8 cellular contexts compared by ENCODE assay signal in genomic region chrX:119482497-119483480, GRCh38. TPM values are rescaled to one million over a fixed set of nuclear protein-coding genes. Genes with fewer than 3 reads are reported as not detected.
DNase-seq lines count a peak whose midpoint lies in the region; ATAC-seq and TF ChIP-seq lines count a peak whose summit lies in the region.

No MANE protein-coding gene starts in this region.

- peak; percentile 52 to 64 (median 60) for DNase-seq in CD4-positive, alpha-beta memory T cell
- DNase-seq in SKM-1 treated with dmso at 0.1 percent for 144 hours (lab: John Stamatoyannopoulos, UW; ENCODE audit: unreplicated experiment) (peak; percentile 66), left ventricle myocardium superior (peak; percentile 81), retinal pigment epithelial cell (ENCODE audit: low read depth) (no peak), epidermal melanocyte (ENCODE audit: insufficient read length, low spot score) (no peak)
- peak; percentile 74 for DNase-seq in activated naive CD8-positive, alpha-beta T cell treated with anti-CD3 and anti-CD28 coated beads, Interleukin-2, amount 50 U/mL, for 24 hours

- CTCF ChIA-PET in CD4-positive, alpha-beta memory T cell (lab: Charles Lee; ENCODE audit: partially characterized antibody) = interaction anchor here (0.7 to 7.5 kb wide), 17 partner anchors 9 to 447 kb away, joined by 3 to 56 read pairs (median 4); partner anchors contain the start of genes RPL39, SLC25A5, SOWAHD and UBE2A

- H3K4me1 Mint-ChIP-seq in CD4-positive, alpha-beta memory T cell = peaks cover 1 to 10% (median 7%) of the 10 kb centered on the region in 4 donors
- H3K4me1 Mint-ChIP-seq in activated naive CD8-positive, alpha-beta T cell treated with anti-CD3 and anti-CD28 coated beads, Interleukin-2, amount 50 U/mL, for 24 hours = peaks cover 12% of the 10 kb centered on the region

- intact Hi-C loops in CD4-positive, alpha-beta memory T cell (cut with micrococcal nuclease) = loop anchor here (1.0 kb wide), 1 partner anchor 13 kb away; no protein-coding TSS in a partner anchor
- intact Hi-C loops in left ventricle myocardium superior (cut with micrococcal nuclease) = no loop called here

- no peaks in the 10 kb centered on the region for H3K9me3 Mint-ChIP-seq in CD4-positive, alpha-beta memory T cell
- H3K9me3 Mint-ChIP-seq in activated naive CD8-positive, alpha-beta T cell treated with anti-CD3 and anti-CD28 coated beads, Interleukin-2, amount 50 U/mL, for 24 hours = no peaks in the 10 kb centered on the region

- no peaks in the 10 kb centered on the region for H3K27me3 Mint-ChIP-seq in CD4-positive, alpha-beta memory T cell
- H3K27me3 Mint-ChIP-seq in activated naive CD8-positive, alpha-beta T cell treated with anti-CD3 and anti-CD28 coated beads, Interleukin-2, amount 50 U/mL, for 24 hours = no peaks in the 10 kb centered on the region

- H3K4me3 ChIP-seq in CD4-positive, alpha-beta memory T cell (ENCODE audit: low read length in 2 of 2) = peak overlapping the region; percentile 12 to 43
- peak overlapping the region; percentile 36 for H3K4me3 ChIP-seq in retinal pigment epithelial cell (ENCODE audit: low read length)

- no peaks in the 10 kb centered on the region for H3K36me3 Mint-ChIP-seq in CD4-positive, alpha-beta memory T cell
- H3K36me3 Mint-ChIP-seq in activated naive CD8-positive, alpha-beta T cell treated with anti-CD3 and anti-CD28 coated beads, Interleukin-2, amount 50 U/mL, for 24 hours (ENCODE audit: low read depth) = no peaks in the 10 kb centered on the region

- ATAC-seq in GM19372 (IDR thresholded peaks at IDR 0.05; ENCODE audit: low read depth, unreplicated experiment) (peak; percentile 75), HG03571 (IDR thresholded peaks at IDR 0.05; ENCODE audit: unreplicated experiment) (peak; percentile 78), left ventricle myocardium superior (peak; percentile 80)
- ATAC-seq in activated naive CD8-positive, alpha-beta T cell treated with anti-CD3 and anti-CD28 coated beads, Interleukin-2, amount 50 U/mL, for 24 hours = peak; percentile 85

- no peaks in the 10 kb centered on the region for H3K36me3 ChIP-seq in CD4-positive, alpha-beta memory T cell (ENCODE audit: insufficient read depth, low read length)

- peak overlapping the region; percentile 12 for H3K27ac ChIP-seq in CD4-positive, alpha-beta memory T cell (ENCODE audit: low read depth, low read length)

- peak overlapping the region; percentile 78 to 87 (median 84) for H3K4me3 Mint-ChIP-seq in CD4-positive, alpha-beta memory T cell
- peak overlapping the region; percentile 57 for H3K4me3 Mint-ChIP-seq in activated naive CD8-positive, alpha-beta T cell treated with anti-CD3 and anti-CD28 coated beads, Interleukin-2, amount 50 U/mL, for 24 hours

- TF ChIP-seq CTCF in retinal pigment epithelial cell (conservative IDR thresholded peaks at IDR 0.05; ENCODE audit: low read depth, low read length) = peak; percentile 60

- H3K9me3 ChIP-seq in CD4-positive, alpha-beta memory T cell (ENCODE audit: control insufficient read depth in 1 of 2, low read length in 2 of 2) = no peaks in the 10 kb centered on the region

- H3K4me1 ChIP-seq in CD4-positive, alpha-beta memory T cell (ENCODE audit: insufficient read depth, low read length) = peaks cover 5% of the 10 kb centered on the region

- POLR2A ChIA-PET in CD4-positive, alpha-beta memory T cell (lab: Charles Lee; ENCODE audit: partially characterized antibody) = interaction anchor here (0.6 to 4.1 kb wide), 3 partner anchors 14 to 389 kb away, joined by 3 to 23 read pairs (median 3); partner anchors contain the start of genes NDUFA1, RNF113A and SLC25A5

- no peaks in the 10 kb centered on the region for H3K27me3 ChIP-seq in CD4-positive, alpha-beta memory T cell (ENCODE audit: insufficient read depth, low read length)

- peak overlapping the region; percentile 30 to 84 (median 83) for H3K27ac Mint-ChIP-seq in CD4-positive, alpha-beta memory T cell
- peak overlapping the region; percentile 31 for H3K27ac Mint-ChIP-seq in activated naive CD8-positive, alpha-beta T cell treated with anti-CD3 and anti-CD28 coated beads, Interleukin-2, amount 50 U/mL, for 24 hours

RNA-seq across cellular contexts. Expression of gene SLC25A5, which starts 14.5 kb away (rescaled TPM):
- total RNA-seq in CD4-positive, alpha-beta memory T cell = 10 to 100 TPM; 78.4 to 89.4 TPM
- 100 to 1,000 TPM; 216 to 328 TPM for polyA plus RNA-seq in CD4-positive, alpha-beta memory T cell
- 158 TPM for total RNA-seq in left ventricle myocardium superior

Comparison
In these comparisons a context has a peak if more than half of its experiments do, and no peak if none do; other contexts are left out.
1. DNase-seq: peak in CD4-positive, alpha-beta memory T cell (5 of 5), SKM-1 treated with dmso at 0.1 percent for 144 hours (single experiment), activated naive CD8-positive, alpha-beta T cell treated with anti-CD3 and anti-CD28 coated beads, Interleukin-2, amount 50 U/mL, for 24 hours (single experiment) and left ventricle myocardium superior (single experiment); none in retinal pigment epithelial cell (single experiment) and epidermal melanocyte (single experiment).
2. Peak in every context shown above with its lines, with median percentiles within 50 percentile points of each other: ATAC-seq.